Comparison of ENCODE assay signal across 14 cellular contexts in genomic region chr22:23789121-23789520, GRCh38. TPM values are rescaled to one million over a fixed set of nuclear protein-coding genes. Genes with fewer than 3 reads are reported as not detected.
DNase-seq lines count a peak whose midpoint lies in the region; ATAC-seq and TF ChIP-seq lines count a peak whose summit lies in the region.
"Had no signal": no experiment of that assay in that cellular context is flagged by ENCODE, and none has a peak within 500 bp of the region (broad histone marks: within the 10 kb centered on the region; RNA-seq: fewer than 3 reads in every experiment).

No MANE protein-coding gene starts in this region.

- H3K9me3 Mint-ChIP-seq in activated CD8-positive, alpha-beta T cell treated with anti-CD3 and anti-CD28 coated beads for 36 hours: no peaks in the 10 kb centered on the region

- no peaks in the 10 kb centered on the region for H3K9me3 ChIP-seq in neural cell (ENCODE audit: low read length)
- H3K9me3 ChIP-seq: prostate gland had no signal

- CTCF ChIA-PET in activated CD8-positive, alpha-beta T cell treated with anti-CD3 and anti-CD28 coated beads for 36 hours (lab: Charles Lee): interaction anchor here (1.5 kb wide), 1 partner anchor 14 kb away, joined by 6 read pairs; no protein-coding TSS in a partner anchor

- no peak for TF ChIP-seq EP300 in neural cell (conservative IDR thresholded peaks at IDR 0.05; ENCODE audit: poor library complexity, severe bottlenecking)

- peak overlapping the region; percentile 3 for H3K4me3 Mint-ChIP-seq in activated CD8-positive, alpha-beta T cell treated with anti-CD3 and anti-CD28 coated beads for 36 hours

- H3K9me2 ChIP-seq in neural cell (ENCODE audit: insufficient read depth, low read length): no peaks in the 10 kb centered on the region

- H4K20me1 ChIP-seq in KMS-11 (ENCODE audit: insufficient read depth): peaks cover 21% of the 10 kb centered on the region
- H4K20me1 ChIP-seq in neural cell (ENCODE audit: insufficient read depth): peaks cover 5% of the 10 kb centered on the region

- TF ChIP-seq CTCF in KMS-11 (conservative IDR thresholded peaks at IDR 0.05; ENCODE audit: low read depth, low read length): no peak
- TF ChIP-seq CTCF in activated CD8-positive, alpha-beta T cell treated with anti-CD3 and anti-CD28 coated beads for 36 hours (IDR thresholded peaks at IDR 0.05): no peak
- TF ChIP-seq CTCF in neural cell (IDR thresholded peaks at IDR 0.05; ENCODE audit: poor library complexity, severe bottlenecking): no peak

- no peaks in the 10 kb centered on the region for H3K27me3 ChIP-seq in KMS-11 (ENCODE audit: insufficient read depth, low read depth)
- no peaks in the 10 kb centered on the region for H3K27me3 ChIP-seq in neural cell (ENCODE audit: insufficient read depth, low read depth, low read length)

- TF ChIP-seq RAD21 in neural cell (conservative IDR thresholded peaks at IDR 0.05): no peak

- ATAC-seq in activated CD8-positive, alpha-beta T cell treated with anti-CD3 and anti-CD28 coated beads for 36 hours: no peak
- ATAC-seq in GM18868 (IDR thresholded peaks at IDR 0.05; ENCODE audit: unreplicated experiment) (no peak), HG03521 (IDR thresholded peaks at IDR 0.05; ENCODE audit: unreplicated experiment) (no peak)
- ATAC-seq: left lobe of liver had no signal

- intact Hi-C loops in activated CD8-positive, alpha-beta T cell treated with anti-CD3 and anti-CD28 coated beads for 36 hours (cut with micrococcal nuclease): no loop called here

- peaks cover 48% of the 10 kb centered on the region for H3K4me1 ChIP-seq in KMS-11 (ENCODE audit: low read depth, poor library complexity, severe bottlenecking)

- POLR2A ChIA-PET in activated CD8-positive, alpha-beta T cell treated with anti-CD3 and anti-CD28 coated beads for 36 hours (lab: Charles Lee): interaction anchor here (0.6 to 2.5 kb wide), 8 partner anchors 21 to 148 kb away, joined by 3 to 9 read pairs (median 3); partner anchors contain the start of genes CHCHD10 and SLC2A11

- H3K4me3 ChIP-seq in KMS-11 (IDR thresholded peaks at IDR 0.05; ENCODE audit: insufficient read depth, low read depth, low read length) (no peak overlapping the region), neural cell (ENCODE audit: low read length) (peak overlapping the region; percentile 83)
- H3K4me3 ChIP-seq: prostate gland had no signal

- H3K27ac ChIP-seq in KMS-11: no peak overlapping the region
- no peak overlapping the region for H3K27ac ChIP-seq in neural cell (ENCODE audit: low read length)
- H3K27ac ChIP-seq: prostate gland had no signal

- no peak overlapping the region for H3K9ac ChIP-seq in KMS-11
- no peak overlapping the region for H3K9ac ChIP-seq in neural cell (ENCODE audit: low read length)

- H3K36me3 ChIP-seq in KMS-11 (ENCODE audit: insufficient read depth) (peaks cover 2% of the 10 kb centered on the region; the same call in 1 of the 2 replicates), neural cell (ENCODE audit: insufficient read depth, low read length) (no peaks in the 10 kb centered on the region)
- H3K36me3 ChIP-seq: prostate gland had no signal

- H3K27me3 Mint-ChIP-seq in activated CD8-positive, alpha-beta T cell treated with anti-CD3 and anti-CD28 coated beads for 36 hours: no peaks in the 10 kb centered on the region

- H3K36me3 Mint-ChIP-seq in activated CD8-positive, alpha-beta T cell treated with anti-CD3 and anti-CD28 coated beads for 36 hours (ENCODE audit: low read depth): peaks cover 19% of the 10 kb centered on the region

- H3K4me2 ChIP-seq in KMS-11 (peak overlapping the region; percentile 97), neural cell (ENCODE audit: low read length) (no peak overlapping the region)

- H3F3A ChIP-seq in neural cell (ENCODE audit: insufficient read depth, low read length, poor library complexity, severe bottlenecking): no peaks in the 10 kb centered on the region

- H2AFZ ChIP-seq in KMS-11 (ENCODE audit: low read depth): no peak overlapping the region
- no peak overlapping the region for H2AFZ ChIP-seq in neural cell (ENCODE audit: low read depth, low read length)

- H3K27ac Mint-ChIP-seq in activated CD8-positive, alpha-beta T cell treated with anti-CD3 and anti-CD28 coated beads for 36 hours: no peak overlapping the region

- H3K4me1 Mint-ChIP-seq in activated CD8-positive, alpha-beta T cell treated with anti-CD3 and anti-CD28 coated beads for 36 hours (ENCODE audit: low read depth): peaks cover 45% of the 10 kb centered on the region

- DNase-seq in DMS153 treated with DMSO at 0.1 percent for 48 hours (lab: John Stamatoyannopoulos, UW; ENCODE audit: unreplicated experiment) (peak; percentile 19), SK-N-DZ (ENCODE audit: low spot score) (no peak)
- DNase-seq in activated CD8-positive, alpha-beta T cell treated with anti-CD3 and anti-CD28 coated beads for 36 hours: no peak
- DNase-seq: foreskin melanocyte; MM.1S; stimulated activated CD4-positive, alpha-beta T cell treated with anti-CD3 and anti-CD28 coated beads, Interleukin-4, amount 100 ng/mL, for 24 hours had no signal

- H3K79me2 ChIP-seq in KMS-11 (ENCODE audit: insufficient read depth, low read depth) (peaks cover 52% of the 10 kb centered on the region), neural cell (replicated peaks; ENCODE audit: insufficient read depth, low read length) (peaks cover 47% of the 10 kb centered on the region)

TF ChIP-seq in neural cell, 6 proteins besides CTCF, POLR2A, EP300 and RAD21:
- no peak for TF ChIP-seq POLR2AphosphoS5 (IDR thresholded peaks at IDR 0.05)
- no peak for TF ChIP-seq TAF1 (IDR thresholded peaks at IDR 0.05; ENCODE audit: low read depth)
- TF ChIP-seq REST (IDR thresholded peaks at IDR 0.05; ENCODE audit: borderline replicate concordance): no peak
- TF ChIP-seq MXI1 (conservative IDR thresholded peaks at IDR 0.05; ENCODE audit: poor library complexity, severe bottlenecking): no peak
- no peak for TF ChIP-seq EZH2 (IDR thresholded peaks at IDR 0.05; ENCODE audit: borderline replicate concordance, insufficient read depth, low read length, poor library complexity, severe bottlenecking)
- TF ChIP-seq SMC3 (conservative IDR thresholded peaks at IDR 0.05; ENCODE audit: poor library complexity): no peak

RNA-seq across cellular contexts. Expression of gene SMARCB1, which starts 2.4 kb away (rescaled TPM):
- 10 to 100 TPM; 82.8 to 86.3 TPM for total RNA-seq in activated CD8-positive, alpha-beta T cell treated with anti-CD3 and anti-CD28 coated beads for 36 hours
- 97.5 and 98.9 TPM in 2 replicates for polyA plus RNA-seq in neural cell
- polyA minus RNA-seq in neural cell: 46.9 and 48.9 TPM in 2 replicates
- polyA plus RNA-seq in SK-N-DZ (2014; cell fraction: cytosol; rRNA removed): 161 and 174 TPM in 2 replicates
- polyA plus RNA-seq in SK-N-DZ (2014; cell fraction: nucleus; rRNA removed): 101 and 114 TPM in 2 replicates

RNA-seq across cellular contexts. Expression of gene MMP11, which starts 16.5 kb away (rescaled TPM):
- 1 to 10 TPM in 1 of 2 experiments, under 1 TPM in 1; 0.85 to 1.4 TPM for total RNA-seq in activated CD8-positive, alpha-beta T cell treated with anti-CD3 and anti-CD28 coated beads for 36 hours
- 9.3 and 12.2 TPM in 2 replicates for polyA plus RNA-seq in neural cell
- polyA minus RNA-seq in neural cell: 6.3 and 9.3 TPM in 2 replicates
- 10.3 and 16.4 TPM in 2 replicates for polyA plus RNA-seq in SK-N-DZ (2014; cell fraction: cytosol; rRNA removed)
- 9.8 and 16.6 TPM in 2 replicates for polyA plus RNA-seq in SK-N-DZ (2014; cell fraction: nucleus; rRNA removed)

RNA-seq across cellular contexts. Expression of gene CHCHD10, which starts 21.3 kb away (rescaled TPM):
- 100 to 1,000 TPM; 197 to 212 TPM for total RNA-seq in activated CD8-positive, alpha-beta T cell treated with anti-CD3 and anti-CD28 coated beads for 36 hours
- polyA plus RNA-seq in neural cell: 3.8 TPM in 1 of 2 replicates, not detected in the other
- 3.2 and 8.1 TPM in 2 replicates for polyA minus RNA-seq in neural cell
- polyA plus RNA-seq in SK-N-DZ (2014; cell fraction: cytosol; rRNA removed): 9.1 and 9.4 TPM in 2 replicates
- polyA plus RNA-seq in SK-N-DZ (2014; cell fraction: nucleus; rRNA removed): 0.59 and 46.4 TPM in 2 replicates

RNA-seq across cellular contexts. Expression of gene C22orf15, which starts 26.3 kb away (rescaled TPM):
- 1 to 10 TPM; 1.1 to 2.1 TPM for total RNA-seq in activated CD8-positive, alpha-beta T cell treated with anti-CD3 and anti-CD28 coated beads for 36 hours
- not detected in 2 replicates for polyA plus RNA-seq in neural cell
- not detected in 2 replicates for polyA minus RNA-seq in neural cell
- polyA plus RNA-seq in SK-N-DZ (2014; cell fraction: cytosol; rRNA removed): 0.13 TPM in 1 of 2 replicates, not detected in the other
- polyA plus RNA-seq in SK-N-DZ (2014; cell fraction: nucleus; rRNA removed): 0.10 and 0.27 TPM in 2 replicates
- total RNA-seq: left lobe of liver, prostate gland, subcutaneous adipose tissue had no signal

RNA-seq across cellular contexts. Expression of gene VPREB3, which starts 34.9 kb away (rescaled TPM):
- total RNA-seq in activated CD8-positive, alpha-beta T cell treated with anti-CD3 and anti-CD28 coated beads for 36 hours: not detected
- not detected in 2 replicates for polyA plus RNA-seq in neural cell
- polyA minus RNA-seq in neural cell: not detected in 2 replicates
- polyA plus RNA-seq in SK-N-DZ (2014; cell fraction: cytosol; rRNA removed): not detected in 2 replicates
- not detected in 2 replicates for polyA plus RNA-seq in SK-N-DZ (2014; cell fraction: nucleus; rRNA removed)
- total RNA-seq: prostate gland; T-helper 2 cell treated with Interferon-gamma antibody and Interleukin-4, amounts not matched to agents 100 ng/mL and 5 ng/mL, for 36 hours had no signal
